8 cellular contexts compared by ENCODE assay signal in the genomic region with DNA sequence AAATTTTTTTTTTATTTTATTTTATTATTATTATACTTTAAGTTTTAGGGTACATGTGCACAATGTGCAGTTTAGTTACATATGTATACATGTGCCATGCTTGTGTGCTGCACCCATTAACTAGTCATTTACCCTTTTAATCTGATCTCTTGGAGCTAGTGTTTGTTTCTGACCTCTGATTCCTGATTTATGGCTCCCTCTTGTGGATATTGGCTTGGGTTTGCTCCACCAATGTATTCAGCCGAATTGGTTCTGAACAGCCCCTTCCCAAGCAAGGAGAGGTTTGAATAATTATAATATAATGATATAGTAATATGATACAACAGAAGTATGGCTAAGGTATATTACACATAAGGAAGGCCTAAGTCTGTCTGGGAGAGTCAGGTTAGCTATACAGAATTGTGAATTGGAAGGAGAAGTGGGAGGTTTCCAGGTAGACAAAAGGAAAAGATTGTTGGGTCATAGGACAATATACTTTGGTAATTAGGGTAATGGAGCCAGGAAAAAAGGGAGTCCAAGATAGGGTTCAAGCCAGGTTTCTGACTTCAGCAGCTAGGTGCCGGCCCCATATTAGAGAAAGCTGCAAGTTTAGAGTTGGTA. TPM values are rescaled to one million over a fixed set of nuclear protein-coding genes. Genes with fewer than 3 reads are reported as not detected.
A peak's percentile ranks its signal among the peaks of the same experiment; 100 is the strongest.
DNase-seq lines count a peak whose midpoint lies in the region; ATAC-seq and TF ChIP-seq lines count a peak whose summit lies in the region.

No MANE protein-coding gene starts in this region.

- peak; percentile 74 for TF ChIP-seq CTCF in brain microvascular endothelial cell (IDR thresholded peaks at IDR 0.05; ENCODE audit: low read depth, low read length, missing control alignments)

- H3K27ac ChIP-seq in brain microvascular endothelial cell = no peak overlapping the region

- ATAC-seq in GM19023 (IDR thresholded peaks at IDR 0.05; ENCODE audit: unreplicated experiment) (peak; percentile 75), left lobe of liver (peak; percentile 88), GM18520 (IDR thresholded peaks at IDR 0.05; ENCODE audit: unreplicated experiment) (no peak)

- no peaks in the 10 kb centered on the region for H3K27me3 ChIP-seq in brain microvascular endothelial cell (replicated peaks)

- DNase-seq in COR-L47 (lab: John Stamatoyannopoulos, UW) (peak; percentile 46), HPDE6-E6E7 (ENCODE audit: extremely low spot score) (peak; percentile 25), NCI-H748 treated with DMSO at 0.1 percent for 48 hours (lab: John Stamatoyannopoulos, UW) (peak; percentile 17), brain microvascular endothelial cell (peak; percentile 42), left lobe of liver (ENCODE audit: low spot score) (no peak)
- no peak for DNase-seq in effector CD8-positive, alpha-beta T cell (lab: John Stamatoyannopoulos, UW)

- H3K36me3 ChIP-seq in brain microvascular endothelial cell (replicated peaks) = no peaks in the 10 kb centered on the region

- H3K4me3 ChIP-seq in brain microvascular endothelial cell (ENCODE audit: low read depth, low read length) = no peak overlapping the region

- in situ Hi-C loops in brain microvascular endothelial cell (cut with HindIII; ENCODE audit: low pct_ligation_motif_present, low sequenced_read_pairs) = no loop called here

RNA-seq across cellular contexts. Expression of a gene that starts 53.1 kb away (rescaled TPM):
- 8.6 TPM for total RNA-seq in left lobe of liver

Comparison
In these comparisons a context has a peak if more than half of its experiments do, and no peak if none do; other contexts are left out.
1. DNase-seq: peak in COR-L47 (single experiment), HPDE6-E6E7 (single experiment), NCI-H748 treated with DMSO at 0.1 percent for 48 hours (single experiment) and brain microvascular endothelial cell (single experiment); none in left lobe of liver (single experiment) and effector CD8-positive, alpha-beta T cell (single experiment).